8 cellular contexts compared by ENCODE assay signal in the genomic region with DNA sequence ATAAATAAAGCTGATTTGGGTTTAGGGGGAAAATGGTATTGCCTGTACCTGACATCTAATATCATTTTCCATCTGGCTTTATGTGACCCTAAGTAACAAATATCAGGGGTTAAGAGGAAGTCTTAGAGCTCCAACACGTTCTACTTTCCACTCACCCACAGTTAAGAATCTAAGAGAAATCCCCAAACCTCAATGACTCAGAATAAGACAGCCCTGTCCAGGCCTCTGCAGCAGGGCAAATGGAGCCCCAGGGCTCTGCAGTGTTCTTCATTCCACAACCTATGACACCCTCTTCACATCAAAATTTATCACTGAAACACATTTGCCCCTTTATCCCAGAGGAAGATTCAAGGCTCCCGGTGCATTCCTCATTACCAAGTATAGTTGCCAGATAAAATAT. TPM values are rescaled to one million over a fixed set of nuclear protein-coding genes. Genes with fewer than 3 reads are reported as not detected.
DNase-seq lines count a peak whose midpoint lies in the region; ATAC-seq, FAIRE-seq and TF ChIP-seq lines count a peak whose summit lies in the region.

No MANE protein-coding gene starts in this region.

- H3K27ac ChIP-seq in substantia nigra (ENCODE audit: low read depth, low read length, poor library complexity, severe bottlenecking): no peak overlapping the region

- TF ChIP-seq CTCF in omental fat pad (IDR thresholded peaks at IDR 0.05) (no peak), D721Med (IDR thresholded peaks at IDR 0.05; ENCODE audit: insufficient read depth, missing control alignments) (no peak)

- ATAC-seq in GM21390 (IDR thresholded peaks at IDR 0.05; ENCODE audit: unreplicated experiment) (peak; percentile 99), HG03521 (IDR thresholded peaks at IDR 0.05; ENCODE audit: unreplicated experiment) (peak; percentile 99), omental fat pad (ENCODE audit: low FRiP score) (no peak)

- peak; percentile 63 for DNase-seq in Daoy (ENCODE audit: low read depth)
- peak; percentile 82 for DNase-seq in amniotic stem cell (lab: John Stamatoyannopoulos, UW)
- no peak for DNase-seq in dermis blood vessel endothelial cell
- DNase-seq in substantia nigra (lab: John Stamatoyannopoulos, UW): no peak
- DNase-seq in omental fat pad (ENCODE audit: low spot score): no peak
- DNase-seq in D721Med (ENCODE audit: insufficient read length, low spot score): no peak

- FAIRE-seq in D721Med (lab: Jason Lieb, UNC): no peak

RNA-seq across cellular contexts. Expression of gene TENT5A, which starts 20.3 kb away (rescaled TPM):
- 11.5 and 13.0 TPM in 2 replicates for total RNA-seq in Daoy (2014; rRNA removed; shearing (Covaris generic))
- total RNA-seq in dermis blood vessel endothelial cell (1.5 TPM in 2 replicates), omental fat pad (10 to 100 TPM; 15.1 to 33.9 (median 20.8) TPM)

Comparison
In these comparisons a context has a peak if more than half of its experiments do, and no peak if none do; other contexts are left out.
1. DNase-seq: peak in Daoy (single experiment) and amniotic stem cell (single experiment); none in dermis blood vessel endothelial cell (single experiment), substantia nigra (0 of 49), omental fat pad (single experiment) and D721Med (single experiment).